8 cellular contexts compared by ENCODE assay signal in genomic region chr19:55385749-55386514, GRCh38. TPM values are rescaled to one million over a fixed set of nuclear protein-coding genes. Genes with fewer than 3 reads are reported as not detected.
A peak's percentile ranks its signal among the peaks of the same experiment; 100 is the strongest.
DNase-seq lines count a peak whose midpoint lies in the region; TF ChIP-seq lines count a peak whose summit lies in the region.

Gene RPL28 (plus strand): TSS chr19:55385932. CDS start chr19:55386358, 426 bp downstream.

- WGBS in GM23248 (ENCODE audit: low coverage in 1 of 2, low lambda C conversion rate in 2 of 2, missing lambda C conversion rate in 2 of 2), 2 experiments, result 1% methylated on average over 63 of the region's 65 CpGs

- peak within 1 kb of the TSS; percentile 94 for H3K4me3 ChIP-seq in GM23248
- peak within 1 kb of the TSS; percentile 98 for H3K4me3 ChIP-seq in fibroblast of villous mesenchyme (ENCODE audit: low read depth, low read length)
- H3K4me3 ChIP-seq in neural cell (ENCODE audit: low read length), result peak within 1 kb of the TSS; percentile 88
- H3K4me3 ChIP-seq in stomach smooth muscle (ENCODE audit: low read length in 2 of 2), result peak within 1 kb of the TSS; percentile 99

- peaks cover 49% of the 10 kb centered on the region for H3K79me2 ChIP-seq in GM23248 (ENCODE audit: insufficient read depth)
- peaks cover 22% of the 10 kb centered on the region for H3K79me2 ChIP-seq in neural cell (replicated peaks; ENCODE audit: insufficient read depth, low read length)

- H3K4me1 ChIP-seq in GM23248 (ENCODE audit: insufficient read depth) (peaks cover 33% of the 10 kb centered on the region), stomach smooth muscle (ENCODE audit: control insufficient read depth, insufficient read depth, low read length) (peaks cover 59% of the 10 kb centered on the region)

- peak; percentile 60 for TF ChIP-seq RAD21 in neural cell (conservative IDR thresholded peaks at IDR 0.05)

- no peaks in the 10 kb centered on the region for H3K9me3 ChIP-seq in GM23248 (ENCODE audit: low read depth)
- H3K9me3 ChIP-seq in neural cell (ENCODE audit: low read length), result no peaks in the 10 kb centered on the region
- H3K9me3 ChIP-seq in stomach smooth muscle (ENCODE audit: control insufficient read depth in 2 of 2, low read length in 2 of 2), result no peaks in the 10 kb centered on the region

- no peak for TF ChIP-seq EP300 in neural cell (conservative IDR thresholded peaks at IDR 0.05; ENCODE audit: poor library complexity, severe bottlenecking)

- in situ Hi-C loops in GM23248 (cut with MboI), result no loop called here

- peak within 1 kb of the TSS; percentile 71 for H3K27ac ChIP-seq in GM23248
- peak within 1 kb of the TSS; percentile 86 for H3K27ac ChIP-seq in neural cell (ENCODE audit: low read length)
- H3K27ac ChIP-seq in stomach smooth muscle (ENCODE audit: low read length), result peak within 1 kb of the TSS; percentile 94

- no peaks in the 10 kb centered on the region for H3K9me2 ChIP-seq in GM23248 (ENCODE audit: insufficient read depth)
- no peaks in the 10 kb centered on the region for H3K9me2 ChIP-seq in neural cell (ENCODE audit: insufficient read depth, low read length)

- H2AFZ ChIP-seq in GM23248 (peak within 1 kb of the TSS; percentile 91), neural cell (ENCODE audit: low read depth, low read length) (peak within 1 kb of the TSS; percentile 16)

- H3K4me2 ChIP-seq in GM23248 (ENCODE audit: unreplicated experiment), result peak within 1 kb of the TSS; percentile 95
- H3K4me2 ChIP-seq in neural cell (ENCODE audit: low read length), result peak within 1 kb of the TSS; percentile 98

- TF ChIP-seq CTCF in fibroblast of villous mesenchyme (IDR thresholded peaks at IDR 0.05; ENCODE audit: insufficient read depth, low read depth, low read length) (no peak), neural cell (IDR thresholded peaks at IDR 0.05; ENCODE audit: poor library complexity, severe bottlenecking) (peak; percentile 8)

- H4K20me1 ChIP-seq in GM23248 (ENCODE audit: insufficient read depth) (peaks cover 16% of the 10 kb centered on the region; the same call in 1 of the 2 replicates), neural cell (ENCODE audit: insufficient read depth) (peaks cover 21% of the 10 kb centered on the region)

- DNase-seq in Daoy (ENCODE audit: low read depth) (peak; percentile 99), GM23248 (peak; percentile 99), LHCN-M2 (ENCODE audit: low read depth) (peak; percentile 97), SIG-M5 (lab: John Stamatoyannopoulos, UW) (peak; percentile 64), activated gamma-delta T cell (lab: John Stamatoyannopoulos, UW) (peak; percentile 81), fibroblast of villous mesenchyme (ENCODE audit: low read depth) (peak; percentile 98)

- H3K27me3 ChIP-seq in GM23248 (replicated peaks; ENCODE audit: insufficient read depth) (no peaks in the 10 kb centered on the region), neural cell (ENCODE audit: insufficient read depth, low read depth, low read length) (peaks cover 3% of the 10 kb centered on the region), stomach smooth muscle (ENCODE audit: control insufficient read depth in 1 of 2, insufficient read depth in 2 of 2, low read length in 2 of 2) (no peaks in the 10 kb centered on the region)

- H3F3A ChIP-seq in GM23248 (ENCODE audit: insufficient read depth) (peaks cover 23% of the 10 kb centered on the region), neural cell (ENCODE audit: insufficient read depth, low read length, poor library complexity, severe bottlenecking) (no peaks in the 10 kb centered on the region)

- H3K9ac ChIP-seq in GM23248 (peak within 1 kb of the TSS; percentile 92), neural cell (ENCODE audit: low read length) (peak within 1 kb of the TSS; percentile 92), stomach smooth muscle (ENCODE audit: low read length in 2 of 2) (peak within 1 kb of the TSS; percentile 96 to 98)

- H3K36me3 ChIP-seq in GM23248 (ENCODE audit: low read depth), result peaks cover 27% of the 10 kb centered on the region; the same call in 1 of the 2 replicates
- no peaks in the 10 kb centered on the region for H3K36me3 ChIP-seq in neural cell (ENCODE audit: insufficient read depth, low read length)
- peaks cover 16 to 31% of the 10 kb centered on the region in 2 donors for H3K36me3 ChIP-seq in stomach smooth muscle (ENCODE audit: control insufficient read depth in 2 of 2, insufficient read depth in 2 of 2, low read length in 2 of 2)

TF ChIP-seq in neural cell, 6 proteins besides CTCF, POLR2A, EP300 and RAD21:
- peak; percentile 100 for TF ChIP-seq POLR2AphosphoS5 (IDR thresholded peaks at IDR 0.05)
- TF ChIP-seq EZH2 (IDR thresholded peaks at IDR 0.05; ENCODE audit: borderline replicate concordance, insufficient read depth, low read length, poor library complexity, severe bottlenecking), result no peak
- TF ChIP-seq SMC3 (conservative IDR thresholded peaks at IDR 0.05; ENCODE audit: poor library complexity), result peak; percentile 66
- TF ChIP-seq MXI1 (conservative IDR thresholded peaks at IDR 0.05; ENCODE audit: poor library complexity, severe bottlenecking), result peak; percentile 89
- TF ChIP-seq TAF1 (IDR thresholded peaks at IDR 0.05; ENCODE audit: low read depth), result peak; percentile 100
- TF ChIP-seq, protein P1, sequence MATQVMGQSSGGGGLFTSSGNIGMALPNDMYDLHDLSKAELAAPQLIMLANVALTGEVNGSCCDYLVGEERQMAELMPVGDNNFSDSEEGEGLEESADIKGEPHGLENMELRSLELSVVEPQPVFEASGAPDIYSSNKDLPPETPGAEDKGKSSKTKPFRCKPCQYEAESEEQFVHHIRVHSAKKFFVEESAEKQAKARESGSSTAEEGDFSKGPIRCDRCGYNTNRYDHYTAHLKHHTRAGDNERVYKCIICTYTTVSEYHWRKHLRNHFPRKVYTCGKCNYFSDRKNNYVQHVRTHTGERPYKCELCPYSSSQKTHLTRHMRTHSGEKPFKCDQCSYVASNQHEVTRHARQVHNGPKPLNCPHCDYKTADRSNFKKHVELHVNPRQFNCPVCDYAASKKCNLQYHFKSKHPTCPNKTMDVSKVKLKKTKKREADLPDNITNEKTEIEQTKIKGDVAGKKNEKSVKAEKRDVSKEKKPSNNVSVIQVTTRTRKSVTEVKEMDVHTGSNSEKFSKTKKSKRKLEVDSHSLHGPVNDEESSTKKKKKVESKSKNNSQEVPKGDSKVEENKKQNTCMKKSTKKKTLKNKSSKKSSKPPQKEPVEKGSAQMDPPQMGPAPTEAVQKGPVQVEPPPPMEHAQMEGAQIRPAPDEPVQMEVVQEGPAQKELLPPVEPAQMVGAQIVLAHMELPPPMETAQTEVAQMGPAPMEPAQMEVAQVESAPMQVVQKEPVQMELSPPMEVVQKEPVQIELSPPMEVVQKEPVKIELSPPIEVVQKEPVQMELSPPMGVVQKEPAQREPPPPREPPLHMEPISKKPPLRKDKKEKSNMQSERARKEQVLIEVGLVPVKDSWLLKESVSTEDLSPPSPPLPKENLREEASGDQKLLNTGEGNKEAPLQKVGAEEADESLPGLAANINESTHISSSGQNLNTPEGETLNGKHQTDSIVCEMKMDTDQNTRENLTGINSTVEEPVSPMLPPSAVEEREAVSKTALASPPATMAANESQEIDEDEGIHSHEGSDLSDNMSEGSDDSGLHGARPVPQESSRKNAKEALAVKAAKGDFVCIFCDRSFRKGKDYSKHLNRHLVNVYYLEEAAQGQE (IDR thresholded peaks at IDR 0.05; ENCODE audit: borderline replicate concordance), result peak; percentile 98

RNA-seq across cellular contexts. Expression of gene RPL28, which starts in this region (rescaled TPM):
- 633 and 816 TPM in 2 replicates for total RNA-seq in Daoy (2014; rRNA removed; shearing (Covaris generic))
- total RNA-seq in GM23248 (2014; rRNA removed; shearing (Covaris generic)), result 300 and 875 TPM in 2 replicates
- 530 and 536 TPM in 2 replicates for polyA plus RNA-seq in GM23248 (2016; fragmentation: Nextera tagmentation; extraction: Ambion mirVana)
- total RNA-seq in LHCN-M2 (2014; rRNA removed), result 306 and 535 TPM in 2 replicates
- 3,152 TPM for polyA plus RNA-seq in LHCN-M2 (2012)
- total RNA-seq in fibroblast of villous mesenchyme, result 124 and 164 TPM in 2 replicates
- polyA plus RNA-seq in neural cell, result 135 and 195 TPM in 2 replicates
- 129 and 192 TPM in 2 replicates for polyA minus RNA-seq in neural cell

Comparison
In these comparisons a context has a peak if more than half of its experiments do, and no peak if none do; other contexts are left out.
1. Peak in every context shown above with its lines: DNase-seq, H3K4me3 ChIP-seq and H3K27ac ChIP-seq.